6 cellular contexts compared by ENCODE assay signal in genomic region chr6:42851599-42851998, GRCh38.
"Had no signal": no experiment of that assay in that cellular context is flagged by ENCODE, and none has a peak within 500 bp of the region (broad histone marks: within the 10 kb centered on the region; RNA-seq: fewer than 3 reads in every experiment).

No MANE protein-coding gene starts in this region.

- H3K4me3 ChIP-seq: GM23338 had no signal

- H3K4me2 ChIP-seq: GM23338 had no signal

- H3K4me3 Mint-ChIP-seq: GM23338, IgD-negative memory B cell had no signal

- H2AFZ ChIP-seq: GM23338 had no signal

- H3K27me3 Mint-ChIP-seq: IgD-negative memory B cell had no signal

- H3K27ac Mint-ChIP-seq: GM23338, IgD-negative memory B cell had no signal

- H3K27ac ChIP-seq: HL-60 had no signal

- H3K4me1 Mint-ChIP-seq: GM23338, H9 had no signal

- DNase-seq: H9, HCEC 1CT had no signal

- ATAC-seq: GM23338, HepG2 had no signal

- H3K9me3 Mint-ChIP-seq: GM23338, H9, IgD-negative memory B cell had no signal
